Comparison of ENCODE assay signal across 1 cellular context in the genomic region with DNA sequence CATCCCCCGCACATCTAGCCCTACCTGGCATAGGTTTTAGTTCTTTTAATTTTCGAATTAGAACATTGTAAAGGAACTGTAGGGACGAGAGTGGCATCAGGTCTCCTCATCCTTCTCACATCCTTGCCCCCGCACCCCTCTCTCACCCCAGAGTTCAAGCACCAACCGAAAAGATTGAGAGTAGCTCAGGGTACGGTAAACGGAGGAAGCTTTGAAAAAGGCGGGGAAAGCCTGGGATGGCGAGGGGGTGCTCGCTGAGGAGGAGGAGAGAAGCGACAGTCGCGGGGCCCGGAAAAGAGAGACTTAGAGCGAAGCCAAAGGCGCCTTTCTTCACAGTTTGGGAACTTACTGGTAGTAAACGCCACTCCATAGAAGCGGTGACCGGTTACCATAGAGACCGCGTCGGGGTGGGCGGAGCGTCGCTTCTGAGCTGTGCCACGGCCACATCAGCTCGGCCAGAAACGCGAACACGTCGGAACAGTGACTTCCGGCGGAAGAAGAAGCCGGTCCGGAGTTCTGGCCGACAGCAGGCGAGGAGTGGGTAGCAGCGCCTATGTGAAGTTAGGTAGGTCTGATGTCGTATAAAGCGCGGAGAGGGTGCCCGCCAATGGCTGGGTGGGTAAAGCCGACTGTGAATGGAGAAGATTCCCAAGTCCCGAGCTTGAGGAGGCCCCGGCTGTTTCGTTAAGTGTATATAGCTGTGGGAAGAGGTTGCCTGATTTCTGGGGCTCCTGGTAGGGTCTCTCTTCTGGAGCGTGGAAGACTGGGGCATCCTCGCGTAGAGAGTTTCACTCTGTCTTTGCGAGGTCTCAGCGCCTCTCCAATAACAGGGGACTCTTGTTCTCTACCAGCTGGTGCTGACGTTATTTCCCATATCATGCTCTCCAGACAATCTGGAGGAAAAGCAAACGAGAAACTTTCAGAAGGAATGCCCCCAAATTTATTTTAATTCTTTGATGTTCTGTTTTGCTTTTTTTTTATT.
TF ChIP-seq lines count a peak whose summit lies in the region.

A gene with protein sequence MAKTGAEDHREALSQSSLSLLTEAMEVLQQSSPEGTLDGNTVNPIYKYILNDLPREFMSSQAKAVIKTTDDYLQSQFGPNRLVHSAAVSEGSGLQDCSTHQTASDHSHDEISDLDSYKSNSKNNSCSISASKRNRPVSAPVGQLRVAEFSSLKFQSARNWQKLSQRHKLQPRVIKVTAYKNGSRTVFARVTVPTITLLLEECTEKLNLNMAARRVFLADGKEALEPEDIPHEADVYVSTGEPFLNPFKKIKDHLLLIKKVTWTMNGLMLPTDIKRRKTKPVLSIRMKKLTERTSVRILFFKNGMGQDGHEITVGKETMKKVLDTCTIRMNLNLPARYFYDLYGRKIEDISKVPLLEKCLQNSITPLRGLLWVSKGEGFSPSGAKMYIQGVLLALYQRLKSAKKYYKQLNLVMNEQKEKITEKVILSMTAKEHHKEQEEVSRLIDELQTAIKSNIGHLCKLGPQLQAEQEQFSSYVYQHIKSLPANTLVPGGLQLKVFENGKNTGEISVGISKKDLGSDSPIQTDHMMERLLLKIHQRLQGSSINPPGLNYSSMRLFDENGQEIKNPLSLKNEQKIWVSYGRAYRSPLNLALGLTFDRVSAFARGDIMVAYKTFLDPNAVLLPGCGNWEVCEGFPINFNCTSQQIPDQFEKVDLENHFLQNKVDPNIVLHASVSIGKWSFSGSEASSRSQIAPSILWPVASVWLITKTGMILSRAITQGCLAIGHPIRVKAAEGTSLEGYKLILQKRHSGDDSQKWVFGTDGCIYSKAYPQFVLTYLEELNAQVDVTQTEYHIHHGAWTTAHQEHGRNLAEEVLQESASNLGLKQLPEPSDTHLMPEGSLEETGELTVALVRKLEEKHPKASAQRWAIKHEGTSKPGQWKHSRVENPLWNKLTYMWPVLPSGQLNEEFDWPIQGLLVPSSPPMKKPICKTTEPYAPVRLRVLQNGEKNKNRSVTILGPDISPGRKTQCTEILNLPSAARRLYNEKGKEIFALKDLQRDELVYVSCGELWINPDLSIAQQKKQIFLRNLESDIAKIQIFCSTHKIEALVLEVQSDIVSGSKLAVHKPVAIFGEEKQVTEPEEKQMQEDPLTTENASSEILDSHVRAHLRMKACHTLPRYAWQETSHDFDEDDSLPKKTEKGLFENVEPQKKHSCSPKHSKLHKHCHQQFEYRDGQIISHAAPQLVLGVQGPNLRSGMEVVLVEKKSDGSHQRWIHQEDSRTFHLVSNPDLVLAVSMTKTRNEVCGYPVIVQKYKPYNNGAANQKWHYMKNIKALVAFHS (N-terminal part only) (minus strand): TSS at position 392 of the 982 bp plus-strand sequence. CDS start 41,459 bp downstream, outside the sequence.
A gene with protein sequence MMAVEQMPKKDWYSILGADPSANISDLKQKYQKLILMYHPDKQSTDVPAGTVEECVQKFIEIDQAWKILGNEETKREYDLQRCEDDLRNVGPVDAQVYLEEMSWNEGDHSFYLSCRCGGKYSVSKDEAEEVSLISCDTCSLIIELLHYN (plus strand): TSS at position 513 of the 982 bp plus-strand sequence. CDS start 889 bp downstream, outside the sequence.

TF ChIP-seq in K562, 482 proteins besides CTCF, POLR2A, EP300 and RAD21 (continued from another document and continues in another):
- TF ChIP-seq, protein P1, sequence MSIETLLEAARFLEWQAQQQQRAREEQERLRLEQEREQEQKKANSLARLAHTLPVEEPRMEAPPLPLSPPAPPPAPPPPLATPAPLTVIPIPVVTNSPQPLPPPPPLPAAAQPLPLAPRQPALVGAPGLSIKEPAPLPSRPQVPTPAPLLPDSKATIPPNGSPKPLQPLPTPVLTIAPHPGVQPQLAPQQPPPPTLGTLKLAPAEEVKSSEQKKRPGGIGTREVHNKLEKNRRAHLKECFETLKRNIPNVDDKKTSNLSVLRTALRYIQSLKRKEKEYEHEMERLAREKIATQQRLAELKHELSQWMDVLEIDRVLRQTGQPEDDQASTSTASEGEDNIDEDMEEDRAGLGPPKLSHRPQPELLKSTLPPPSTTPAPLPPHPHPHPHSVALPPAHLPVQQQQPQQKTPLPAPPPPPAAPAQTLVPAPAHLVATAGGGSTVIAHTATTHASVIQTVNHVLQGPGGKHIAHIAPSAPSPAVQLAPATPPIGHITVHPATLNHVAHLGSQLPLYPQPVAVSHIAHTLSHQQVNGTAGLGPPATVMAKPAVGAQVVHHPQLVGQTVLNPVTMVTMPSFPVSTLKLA (conservative IDR thresholded peaks at IDR 0.05): peak; percentile 49 to 78
- TF ChIP-seq, protein P2, sequence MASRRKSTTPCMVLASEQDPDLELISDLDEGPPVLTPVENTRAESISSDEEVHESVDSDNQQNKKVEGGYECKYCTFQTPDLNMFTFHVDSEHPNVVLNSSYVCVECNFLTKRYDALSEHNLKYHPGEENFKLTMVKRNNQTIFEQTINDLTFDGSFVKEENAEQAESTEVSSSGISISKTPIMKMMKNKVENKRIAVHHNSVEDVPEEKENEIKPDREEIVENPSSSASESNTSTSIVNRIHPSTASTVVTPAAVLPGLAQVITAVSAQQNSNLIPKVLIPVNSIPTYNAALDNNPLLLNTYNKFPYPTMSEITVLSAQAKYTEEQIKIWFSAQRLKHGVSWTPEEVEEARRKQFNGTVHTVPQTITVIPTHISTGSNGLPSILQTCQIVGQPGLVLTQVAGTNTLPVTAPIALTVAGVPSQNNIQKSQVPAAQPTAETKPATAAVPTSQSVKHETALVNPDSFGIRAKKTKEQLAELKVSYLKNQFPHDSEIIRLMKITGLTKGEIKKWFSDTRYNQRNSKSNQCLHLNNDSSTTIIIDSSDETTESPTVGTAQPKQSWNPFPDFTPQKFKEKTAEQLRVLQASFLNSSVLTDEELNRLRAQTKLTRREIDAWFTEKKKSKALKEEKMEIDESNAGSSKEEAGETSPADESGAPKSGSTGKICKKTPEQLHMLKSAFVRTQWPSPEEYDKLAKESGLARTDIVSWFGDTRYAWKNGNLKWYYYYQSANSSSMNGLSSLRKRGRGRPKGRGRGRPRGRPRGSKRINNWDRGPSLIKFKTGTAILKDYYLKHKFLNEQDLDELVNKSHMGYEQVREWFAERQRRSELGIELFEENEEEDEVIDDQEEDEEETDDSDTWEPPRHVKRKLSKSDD (conservative IDR thresholded peaks at IDR 0.05; ENCODE audit: low read length): 0 out of 2 replicates have a peak, but pooled peaks have one; percentile 58
- peak; percentile 88 for TF ChIP-seq KDM5B (IDR thresholded peaks at IDR 0.05; ENCODE audit: insufficient replicate concordance, low read depth, low read length)
- TF ChIP-seq C11orf30 (IDR thresholded peaks at IDR 0.05; ENCODE audit: low read depth): peak; percentile 80
- peak; percentile 69; the same call in 1 of the 2 replicates for TF ChIP-seq RB1 (IDR thresholded peaks at IDR 0.05; ENCODE audit: low read depth)
- TF ChIP-seq MYNN (IDR thresholded peaks at IDR 0.05): no peak
- no peak for TF ChIP-seq MYNN (CRISPR knock-in tag; IDR thresholded peaks at IDR 0.05)
- peak; percentile 40 for TF ChIP-seq CCNT2 (IDR thresholded peaks at IDR 0.05; ENCODE audit: borderline replicate concordance, extremely low read depth, insufficient read length, low read depth, low read length)
- peak; percentile 92 for TF ChIP-seq SUPT5H (IDR thresholded peaks at IDR 0.05)
- TF ChIP-seq ZBTB7A (IDR thresholded peaks at IDR 0.05; ENCODE audit: borderline replicate concordance, control insufficient read depth, low read depth, low read length): peak; percentile 39; the same call in 1 of the 2 replicates
- peak; percentile 8; the same call in 1 of the 2 replicates for TF ChIP-seq ZNF384 (IDR thresholded peaks at IDR 0.05; ENCODE audit: low read depth, low read length)
- no peak for TF ChIP-seq BACH1 (tag; IDR thresholded peaks at IDR 0.05)
- TF ChIP-seq, protein P3, sequence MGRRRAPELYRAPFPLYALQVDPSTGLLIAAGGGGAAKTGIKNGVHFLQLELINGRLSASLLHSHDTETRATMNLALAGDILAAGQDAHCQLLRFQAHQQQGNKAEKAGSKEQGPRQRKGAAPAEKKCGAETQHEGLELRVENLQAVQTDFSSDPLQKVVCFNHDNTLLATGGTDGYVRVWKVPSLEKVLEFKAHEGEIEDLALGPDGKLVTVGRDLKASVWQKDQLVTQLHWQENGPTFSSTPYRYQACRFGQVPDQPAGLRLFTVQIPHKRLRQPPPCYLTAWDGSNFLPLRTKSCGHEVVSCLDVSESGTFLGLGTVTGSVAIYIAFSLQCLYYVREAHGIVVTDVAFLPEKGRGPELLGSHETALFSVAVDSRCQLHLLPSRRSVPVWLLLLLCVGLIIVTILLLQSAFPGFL (CRISPR knock-in tag; IDR thresholded peaks at IDR 0.05): 0 out of 2 replicates have a peak, but pooled peaks have one; percentile 35
- peak; percentile 81 for TF ChIP-seq SP1 (CRISPR knock-in tag; IDR thresholded peaks at IDR 0.05)
- TF ChIP-seq CREM (IDR thresholded peaks at IDR 0.05; ENCODE audit: low read depth): peak; percentile 93
- no peak for TF ChIP-seq ZBTB8A (IDR thresholded peaks at IDR 0.05; ENCODE audit: partially characterized antibody)
- peak; percentile 78 for TF ChIP-seq NEUROD1 (IDR thresholded peaks at IDR 0.05; ENCODE audit: borderline replicate concordance, low read depth, low read length, partially characterized antibody)
- peak; percentile 90 for TF ChIP-seq CXXC5 (CRISPR knock-in tag; IDR thresholded peaks at IDR 0.05)
- no peak for TF ChIP-seq ARNT (IDR thresholded peaks at IDR 0.05)
- TF ChIP-seq ETV5 (CRISPR knock-in tag; IDR thresholded peaks at IDR 0.05; ENCODE audit: low read depth): peak; percentile 63; the same call in 1 of the 2 replicates
- peak in 1 of 2 experiments; percentile 72; a peak in 1 of 3 replicates for TF ChIP-seq CBX3 (IDR thresholded peaks at IDR 0.05; ENCODE audit: borderline replicate concordance in 1 of 2, low read length in 2 of 2)
- TF ChIP-seq NFIC (IDR thresholded peaks at IDR 0.05): peak; percentile 34; the same call in 1 of the 2 replicates
- no peak for TF ChIP-seq HIVEP1 (CRISPR knock-in tag; IDR thresholded peaks at IDR 0.05)
- peak; percentile 89 for TF ChIP-seq PHF20 (IDR thresholded peaks at IDR 0.05; ENCODE audit: partially characterized antibody)
- no peak for TF ChIP-seq HDAC3 (IDR thresholded peaks at IDR 0.05; ENCODE audit: borderline replicate concordance, partially characterized antibody)
- TF ChIP-seq EGR1 (conservative IDR thresholded peaks at IDR 0.05): peak; percentile 67; the same call in 1 of the 2 replicates
- peak; percentile 77 for TF ChIP-seq PML (IDR thresholded peaks at IDR 0.05; ENCODE audit: low read length)
- TF ChIP-seq TAF1 (IDR thresholded peaks at IDR 0.05; ENCODE audit: control insufficient read depth, extremely low read depth, insufficient read depth, low read length, severe bottlenecking): peak; percentile 77
- peak; percentile 77; the same call in 1 of the 2 replicates for TF ChIP-seq XRCC5 (IDR thresholded peaks at IDR 0.05; ENCODE audit: low read depth, low read length)
- TF ChIP-seq IFI16 (CRISPR knock-in tag; IDR thresholded peaks at IDR 0.05): no peak
- TF ChIP-seq, protein P4, sequence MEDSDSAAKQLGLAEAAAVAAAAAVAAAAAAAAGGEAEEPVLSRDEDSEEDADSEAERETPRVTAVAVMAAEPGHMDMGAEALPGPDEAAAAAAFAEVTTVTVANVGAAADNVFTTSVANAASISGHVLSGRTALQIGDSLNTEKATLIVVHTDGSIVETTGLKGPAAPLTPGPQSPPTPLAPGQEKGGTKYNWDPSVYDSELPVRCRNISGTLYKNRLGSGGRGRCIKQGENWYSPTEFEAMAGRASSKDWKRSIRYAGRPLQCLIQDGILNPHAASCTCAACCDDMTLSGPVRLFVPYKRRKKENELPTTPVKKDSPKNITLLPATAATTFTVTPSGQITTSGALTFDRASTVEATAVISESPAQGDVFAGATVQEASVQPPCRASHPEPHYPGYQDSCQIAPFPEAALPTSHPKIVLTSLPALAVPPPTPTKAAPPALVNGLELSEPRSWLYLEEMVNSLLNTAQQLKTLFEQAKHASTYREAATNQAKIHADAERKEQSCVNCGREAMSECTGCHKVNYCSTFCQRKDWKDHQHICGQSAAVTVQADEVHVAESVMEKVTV (CRISPR knock-in tag; IDR thresholded peaks at IDR 0.05): no peak
- no peak for TF ChIP-seq MTA2 (IDR thresholded peaks at IDR 0.05; ENCODE audit: low read depth)
- peak; percentile 55 to 91; a peak in 3 of 4 replicates for TF ChIP-seq SIN3A (IDR thresholded peaks at IDR 0.05; ENCODE audit: borderline replicate concordance in 2 of 2, control insufficient read depth in 1 of 2, low read depth in 2 of 2, low read length in 2 of 2)
- TF ChIP-seq LCOR (CRISPR knock-in tag; IDR thresholded peaks at IDR 0.05): peak; percentile 77; the same call in 1 of the 2 replicates
- peak; percentile 85 for TF ChIP-seq POLR2G (IDR thresholded peaks at IDR 0.05; ENCODE audit: low read depth, low read length)
- TF ChIP-seq, protein P5, sequence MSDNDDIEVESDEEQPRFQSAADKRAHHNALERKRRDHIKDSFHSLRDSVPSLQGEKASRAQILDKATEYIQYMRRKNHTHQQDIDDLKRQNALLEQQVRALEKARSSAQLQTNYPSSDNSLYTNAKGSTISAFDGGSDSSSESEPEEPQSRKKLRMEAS (CRISPR knock-in tag; IDR thresholded peaks at IDR 0.05): 0 out of 2 replicates have a peak, but pooled peaks have one; percentile 37
- TF ChIP-seq CBX5 (IDR thresholded peaks at IDR 0.05; ENCODE audit: borderline replicate concordance, low read depth): 0 out of 2 replicates have a peak, but pooled peaks have one; percentile 43
- TF ChIP-seq ESRRA (IDR thresholded peaks at IDR 0.05; ENCODE audit: borderline replicate concordance, low read depth): peak; percentile 26; the same call in 1 of the 2 replicates
- TF ChIP-seq KAT8 (IDR thresholded peaks at IDR 0.05; ENCODE audit: low read depth): no peak
- TF ChIP-seq FOXJ2 (tag; IDR thresholded peaks at IDR 0.05): peak; percentile 59
